In the genomic region with DNA sequence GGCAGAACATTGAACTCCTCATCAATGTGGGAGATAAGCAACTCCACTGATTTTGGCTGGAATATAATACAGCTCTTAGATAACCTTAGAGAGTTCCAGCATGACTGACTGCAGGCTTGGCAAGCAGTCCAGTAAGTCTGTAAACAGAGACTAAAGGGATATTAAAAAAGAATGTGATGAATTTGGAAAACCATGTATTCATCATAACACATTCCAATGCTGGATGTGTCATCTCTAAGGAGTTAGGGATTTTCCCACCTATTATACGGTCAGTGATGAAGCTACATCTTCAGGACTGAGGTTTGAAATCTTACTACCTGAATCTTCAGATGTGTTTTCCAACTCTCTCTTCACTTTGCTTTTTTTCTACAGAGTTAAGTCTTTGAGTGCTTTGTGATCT, we compare ENCODE assay signal across 16 cellular contexts.
DNase-seq lines count a peak whose midpoint lies in the region; ATAC-seq and TF ChIP-seq lines count a peak whose summit lies in the region.
"Had no signal": no experiment of that assay in that cellular context is flagged by ENCODE, and none has a peak within 500 bp of the region (broad histone marks: within the 10 kb centered on the region; RNA-seq: fewer than 3 reads in every experiment).

No MANE protein-coding gene starts in this region.

- ATAC-seq in HG02798 (IDR thresholded peaks at IDR 0.05; ENCODE audit: poor library complexity, unreplicated experiment) (no peak), GM19351 (IDR thresholded peaks at IDR 0.05; ENCODE audit: unreplicated experiment) (no peak), GM18909 (IDR thresholded peaks at IDR 0.05; ENCODE audit: poor library complexity, unreplicated experiment) (no peak)
- ATAC-seq: activated naive CD8-positive, alpha-beta T cell treated with anti-CD3 and anti-CD28 coated beads, Interleukin-2, amount 50 U/mL, for 24 hours; left lobe of liver; T-cell had no signal

- in situ Hi-C loops in astrocyte of the spinal cord (cut with HindIII; ENCODE audit: low sequenced_read_pairs): no loop called here

- H3K4me3 ChIP-seq in astrocyte of the spinal cord (ENCODE audit: low read depth, low read length): no peak overlapping the region
- H3K4me3 ChIP-seq: thyroid gland had no signal

- no peak for TF ChIP-seq CTCF in astrocyte of the spinal cord (IDR thresholded peaks at IDR 0.05; ENCODE audit: low read depth, low read length)

- peak; percentile 81 for DNase-seq in A172 (ENCODE audit: low spot score)
- DNase-seq in LHCN-M2 (ENCODE audit: low read depth): peak; percentile 83
- peak; percentile 45 for DNase-seq in astrocyte of the spinal cord (ENCODE audit: low read depth, low spot score)
- peak; percentile 94 for DNase-seq in kidney tubule cell (ENCODE audit: low spot score)
- no peak for DNase-seq in NCI-H2029 treated with DMSO at 0.1 percent for 48 hours (lab: John Stamatoyannopoulos, UW)
- DNase-seq: activated naive CD8-positive, alpha-beta T cell treated with anti-CD3 and anti-CD28 coated beads, Interleukin-2, amount 50 U/mL, for 24 hours; Kasumi-1; NCI-H2081; NK-92 treated with Interleukin-12 subunit alpha and Interleukin-12 subunit beta, amount 100 ng/mL, for 24 hours; stimulated activated CD4-positive, alpha-beta T cell treated with anti-CD3 and anti-CD28 coated beads, Interleukin-12 subunit alpha, Interleukin-12 subunit beta, amount 100 ng/mL, for 4 hours; T-cell; thyroid gland had no signal
